8 cellular contexts compared by ENCODE assay signal in genomic region chr13:30792257-30793000, GRCh38. TPM values are rescaled to one million over a fixed set of nuclear protein-coding genes. Genes with fewer than 3 reads are reported as not detected.
DNase-seq lines count a peak whose midpoint lies in the region; ATAC-seq lines count a peak whose summit lies in the region.

No MANE protein-coding gene starts in this region.

- H3K36me3 Mint-ChIP-seq in activated T-cell treated with anti-CD3 and anti-CD28 coated beads, Interleukin-2, amount 50 U/mL, for 72 hours (ENCODE audit: insufficient read depth in 2 of 2), result no peaks in the 10 kb centered on the region

- peak overlapping the region; percentile 8 for H4K91ac ChIP-seq in mesenchymal stem cell (ENCODE audit: low read length)

- H2BK15ac ChIP-seq in mesenchymal stem cell (ENCODE audit: low read depth, poor library complexity, severe bottlenecking), result no peak overlapping the region

- no peak overlapping the region for H2BK5ac ChIP-seq in mesenchymal stem cell (ENCODE audit: low read depth, low read length, poor library complexity, severe bottlenecking)

- peak overlapping the region; percentile 16 to 93 for H3K4ac ChIP-seq in mesenchymal stem cell (ENCODE audit: low read depth in 1 of 2, low read length in 2 of 2)

- H2BK12ac ChIP-seq in mesenchymal stem cell (ENCODE audit: low read length in 2 of 2), result peak overlapping the region; percentile 72 to 97

- H3K9ac ChIP-seq in mesenchymal stem cell (ENCODE audit: low read length), result peak overlapping the region; percentile 56

- no peak overlapping the region for H3K4me3 Mint-ChIP-seq in activated T-cell treated with anti-CD3 and anti-CD28 coated beads, Interleukin-2, amount 50 U/mL, for 72 hours

- H3K14ac ChIP-seq in mesenchymal stem cell (ENCODE audit: low read length in 2 of 2), result no peak overlapping the region

- H3K4me2 ChIP-seq in mesenchymal stem cell (ENCODE audit: low read length, poor library complexity, severe bottlenecking), result no peak overlapping the region

- no peak overlapping the region for H3K27ac Mint-ChIP-seq in activated T-cell treated with anti-CD3 and anti-CD28 coated beads, Interleukin-2, amount 50 U/mL, for 72 hours

- H3K23ac ChIP-seq in mesenchymal stem cell (ENCODE audit: low read length in 2 of 2), result no peak overlapping the region

- H3K27me3 Mint-ChIP-seq in activated T-cell treated with anti-CD3 and anti-CD28 coated beads, Interleukin-2, amount 50 U/mL, for 72 hours (ENCODE audit: low read depth), result no peaks in the 10 kb centered on the region

- ATAC-seq in aorta (ENCODE audit: low FRiP score), result peak; percentile 88
- no peak for ATAC-seq in activated T-cell treated with anti-CD3 and anti-CD28 coated beads, Interleukin-2, amount 50 U/mL, for 72 hours (replicated peaks in 1 of 2)

- H3K9me3 ChIP-seq in mesenchymal stem cell (ENCODE audit: control insufficient read depth, low read length) (no peaks in the 10 kb centered on the region), aorta (ENCODE audit: control insufficient read depth, low read length) (no peaks in the 10 kb centered on the region)

- H3K9me3 Mint-ChIP-seq in activated T-cell treated with anti-CD3 and anti-CD28 coated beads, Interleukin-2, amount 50 U/mL, for 72 hours, result no peaks in the 10 kb centered on the region

- H3K4me3 ChIP-seq in mesenchymal stem cell (ENCODE audit: insufficient read depth in 1 of 2, low read depth in 1 of 2, low read length in 2 of 2) (peak overlapping the region in 1 of 2 experiments; percentile 43), aorta (ENCODE audit: low read length in 2 of 2) (no peak overlapping the region)

- peak overlapping the region; percentile 32 for H2AK5ac ChIP-seq in mesenchymal stem cell (ENCODE audit: low read length, severe bottlenecking)

- intact Hi-C loops in aorta (cut with DNase I), result loop anchor here in 1 of 2 donors (5.0 kb wide), 1 partner anchor 115 kb away; no protein-coding TSS in a partner anchor

- H3K79me1 ChIP-seq in mesenchymal stem cell (replicated peaks; ENCODE audit: low read length, poor library complexity, severe bottlenecking), result no peaks in the 10 kb centered on the region

- H4K8ac ChIP-seq in mesenchymal stem cell (ENCODE audit: low read length), result peak overlapping the region; percentile 45

- H3K18ac ChIP-seq in mesenchymal stem cell (ENCODE audit: low read depth in 1 of 2, low read length in 2 of 2), result peak overlapping the region; percentile 37 to 96

- peak; percentile 83 for DNase-seq in Ammon's horn (ENCODE audit: low spot score)
- peak; percentile 24 for DNase-seq in NCI-H2196 (lab: John Stamatoyannopoulos, UW; ENCODE audit: unreplicated experiment)
- peak; percentile 67 for DNase-seq in ecto neural progenitor cell (ENCODE audit: low spot score)
- DNase-seq in mesenchymal stem cell, result peak; percentile 93
- peak; percentile 89 to 94 for DNase-seq in aorta
- DNase-seq in NCI-H1436 (lab: John Stamatoyannopoulos, UW), result no peak
- DNase-seq in NCI-H2107 (lab: John Stamatoyannopoulos, UW), result no peak
- DNase-seq in activated T-cell treated with anti-CD3 and anti-CD28 coated beads, Interleukin-2, amount 50 U/mL, for 72 hours, result no peak

- H3K36me3 ChIP-seq in mesenchymal stem cell (ENCODE audit: control insufficient read depth in 1 of 2, insufficient read depth in 2 of 2, low read depth in 1 of 2, low read length in 2 of 2), result no peaks in the 10 kb centered on the region
- no peaks in the 10 kb centered on the region for H3K36me3 ChIP-seq in aorta (ENCODE audit: control insufficient read depth in 1 of 2, insufficient read depth in 2 of 2, low read length in 1 of 2)

- H3K4me1 Mint-ChIP-seq in activated T-cell treated with anti-CD3 and anti-CD28 coated beads, Interleukin-2, amount 50 U/mL, for 72 hours (ENCODE audit: low read depth), result peaks cover 40% of the 10 kb centered on the region

- H3K4me1 ChIP-seq in mesenchymal stem cell (ENCODE audit: control insufficient read depth, insufficient read depth, low read depth, low read length), result peaks cover 30% of the 10 kb centered on the region
- H3K4me1 ChIP-seq in aorta (ENCODE audit: control insufficient read depth in 1 of 2, insufficient read depth in 2 of 2, low read length in 2 of 2), result no peaks in the 10 kb centered on the region

- H3K27ac ChIP-seq in mesenchymal stem cell (ENCODE audit: low read length, poor library complexity, severe bottlenecking) (peak overlapping the region; percentile 81), aorta (ENCODE audit: low read depth in 1 of 2, low read length in 2 of 2) (no peak overlapping the region)

- H2BK120ac ChIP-seq in mesenchymal stem cell (ENCODE audit: low read depth, low read length), result peak overlapping the region; percentile 5

- peaks cover 0 to 30% of the 10 kb centered on the region in 2 experiments for H3K27me3 ChIP-seq in mesenchymal stem cell (ENCODE audit: control insufficient read depth in 1 of 2, insufficient read depth in 1 of 2, low read length in 2 of 2)
- no peaks in the 10 kb centered on the region for H3K27me3 ChIP-seq in aorta (ENCODE audit: control insufficient read depth in 1 of 2, insufficient read depth in 2 of 2, low read length in 1 of 2)

- peak overlapping the region; percentile 29 for H2AFZ ChIP-seq in mesenchymal stem cell (ENCODE audit: low read depth, low read length)

- 21% methylated on average over 12 of the region's 12 CpGs for WGBS in mesenchymal stem cell
- WGBS in aorta, 2 donors, result 18 to 22% methylated on average over 12 of the region's 12 CpGs

RNA-seq across cellular contexts. Expression of gene ALOX5AP, which starts 57.1 kb away (rescaled TPM):
- polyA plus RNA-seq in mesenchymal stem cell (2013, experiment 1 of 2), result 14.2 TPM
- 15.0 TPM for polyA plus RNA-seq in mesenchymal stem cell (2013, experiment 2 of 2)
- 10 to 100 TPM; 31.6 to 37.7 TPM for total RNA-seq in aorta
- polyA plus RNA-seq in aorta, result 10 to 100 TPM in 1 of 2 donors, 1 to 10 TPM in 1; 7.1 to 35.4 TPM
- 10 to 100 TPM; 56.3 to 72.3 TPM for total RNA-seq in activated T-cell treated with anti-CD3 and anti-CD28 coated beads, Interleukin-2, amount 50 U/mL, for 72 hours

Comparison
In these comparisons a context has a peak if more than half of its experiments do, and no peak if none do; other contexts are left out.
1. DNase-seq: peak in Ammon's horn (single experiment), NCI-H2196 (single experiment), ecto neural progenitor cell (single experiment), mesenchymal stem cell (single experiment) and aorta (2 of 2); none in NCI-H1436 (single experiment), NCI-H2107 (single experiment) and activated T-cell treated with anti-CD3 and anti-CD28 coated beads, Interleukin-2, amount 50 U/mL, for 72 hours (0 of 2).